ENCODE assay signal across 30 cellular contexts in genomic region chr2:112149194-112149593, GRCh38. TPM values are rescaled to one million over a fixed set of nuclear protein-coding genes. Genes with fewer than 3 reads are reported as not detected.
DNase-seq lines count a peak whose midpoint lies in the region; TF ChIP-seq lines count a peak whose summit lies in the region.
"Had no signal": no experiment of that assay in that cellular context is flagged by ENCODE, and none has a peak within 500 bp of the region (broad histone marks: within the 10 kb centered on the region; RNA-seq: fewer than 3 reads in every experiment).

No MANE protein-coding gene starts in this region.

- H3K4me3 Mint-ChIP-seq in activated CD4-positive, alpha-beta memory T cell treated with anti-CD3 and anti-CD28 coated beads, Interleukin-2, amount 10 ng/mL, durations not matched to agents 7 days and 5 days, result no peak overlapping the region
- peak overlapping the region; percentile 29 for H3K4me3 Mint-ChIP-seq in neural crest cell
- H3K4me3 Mint-ChIP-seq: activated CD8-positive, alpha-beta T cell treated with anti-CD3 and anti-CD28 coated beads for 36 hours; CD8-positive, alpha-beta T cell; H9; nephron had no signal

- no peaks in the 10 kb centered on the region for H3K36me3 ChIP-seq in testis (ENCODE audit: low read depth, missing control alignments)
- H3K36me3 ChIP-seq: lower lobe of right lung, MG63 had no signal

- H3K27ac ChIP-seq in testis, result no peak overlapping the region
- H3K27ac ChIP-seq: lower lobe of right lung, parathyroid adenoma, SK-N-MC had no signal

- POLR2A ChIA-PET in activated CD4-positive, alpha-beta memory T cell treated with anti-CD3 and anti-CD28 coated beads, Interleukin-2, amount 10 ng/mL, durations not matched to agents 7 days and 5 days (lab: Charles Lee), result interaction anchor here (1.7 kb wide), 1 partner anchor 12 kb away, joined by 4 read pairs; no protein-coding TSS in a partner anchor

- CTCF ChIA-PET in activated CD4-positive, alpha-beta memory T cell treated with anti-CD3 and anti-CD28 coated beads, Interleukin-2, amount 10 ng/mL, durations not matched to agents 7 days and 5 days (lab: Charles Lee), result no interaction called here

- no peak for TF ChIP-seq POLR2A in testis (IDR thresholded peaks at IDR 0.05)

- no peak overlapping the region for H3K4me3 ChIP-seq in testis
- H3K4me3 ChIP-seq: K562, lower lobe of right lung, MG63, SK-N-MC had no signal

- H3K4me1 ChIP-seq in testis, result no peaks in the 10 kb centered on the region
- H3K4me1 ChIP-seq: lower lobe of right lung, parathyroid adenoma had no signal

- TF ChIP-seq CTCF in neural crest cell (conservative IDR thresholded peaks at IDR 0.05), result no peak
- TF ChIP-seq CTCF in testis (IDR thresholded peaks at IDR 0.05), result no peak

- no peaks in the 10 kb centered on the region for H3K9me3 Mint-ChIP-seq in activated CD4-positive, alpha-beta memory T cell treated with anti-CD3 and anti-CD28 coated beads, Interleukin-2, amount 10 ng/mL, durations not matched to agents 7 days and 5 days
- H3K9me3 Mint-ChIP-seq in neural crest cell, result no peaks in the 10 kb centered on the region
- H3K9me3 Mint-ChIP-seq: activated CD8-positive, alpha-beta T cell treated with anti-CD3 and anti-CD28 coated beads for 36 hours; CD8-positive, alpha-beta T cell; H9; nephron had no signal

- peaks cover 2% of the 10 kb centered on the region for H3K4me1 Mint-ChIP-seq in activated CD4-positive, alpha-beta memory T cell treated with anti-CD3 and anti-CD28 coated beads, Interleukin-2, amount 10 ng/mL, durations not matched to agents 7 days and 5 days
- peaks cover 55% of the 10 kb centered on the region for H3K4me1 Mint-ChIP-seq in neural crest cell

- peaks cover 6% of the 10 kb centered on the region for H3K27me3 Mint-ChIP-seq in activated CD4-positive, alpha-beta memory T cell treated with anti-CD3 and anti-CD28 coated beads, Interleukin-2, amount 10 ng/mL, durations not matched to agents 7 days and 5 days
- no peaks in the 10 kb centered on the region for H3K27me3 Mint-ChIP-seq in neural crest cell (ENCODE audit: low read depth)
- H3K27me3 Mint-ChIP-seq: activated CD8-positive, alpha-beta T cell treated with anti-CD3 and anti-CD28 coated beads for 36 hours had no signal

- intact Hi-C loops in testis (cut with DNase I; ENCODE audit: low total_unique reads), result no loop called here

- no peaks in the 10 kb centered on the region for H3K9me3 ChIP-seq in testis
- H3K9me3 ChIP-seq: lower lobe of right lung, MG63 had no signal

- WGBS in testis, 2 donors, result 76 to 80% methylated on average over 1 to 5 of the region's 5 CpGs

- H3K36me3 Mint-ChIP-seq in activated CD4-positive, alpha-beta memory T cell treated with anti-CD3 and anti-CD28 coated beads, Interleukin-2, amount 10 ng/mL, durations not matched to agents 7 days and 5 days (ENCODE audit: low read depth), result no peaks in the 10 kb centered on the region
- H3K36me3 Mint-ChIP-seq in neural crest cell (ENCODE audit: low read depth), result peaks cover 15% of the 10 kb centered on the region
- H3K36me3 Mint-ChIP-seq: CD8-positive, alpha-beta T cell had no signal

- no peak overlapping the region for H3K27ac Mint-ChIP-seq in activated CD4-positive, alpha-beta memory T cell treated with anti-CD3 and anti-CD28 coated beads, Interleukin-2, amount 10 ng/mL, durations not matched to agents 7 days and 5 days
- no peak overlapping the region for H3K27ac Mint-ChIP-seq in neural crest cell (ENCODE audit: unreplicated experiment)
- H3K27ac Mint-ChIP-seq: activated CD8-positive, alpha-beta T cell treated with anti-CD3 and anti-CD28 coated beads for 36 hours; CD8-positive, alpha-beta T cell; H9 had no signal

- no peaks in the 10 kb centered on the region for H3K27me3 ChIP-seq in testis
- H3K27me3 ChIP-seq: MG63 had no signal

- peak; percentile 47 for DNase-seq in activated CD8-positive, alpha-beta memory T cell treated with anti-CD3 and anti-CD28 coated beads for 24 hours
- DNase-seq in activated CD8-positive, alpha-beta memory T cell treated with anti-CD3 and anti-CD28 coated beads, Interleukin-2, amount 50 U/mL, for 48 hours, result no peak
- DNase-seq in activated CD4-positive, alpha-beta memory T cell treated with anti-CD3 and anti-CD28 coated beads, Interleukin-2, amount 10 ng/mL, durations not matched to agents 7 days and 5 days, result peak; percentile 5
- DNase-seq in neural crest cell (ENCODE audit: low read depth, low spot score), result no peak
- peak; percentile 3 for DNase-seq in testis
- no peak for DNase-seq in activated CD4-positive, alpha-beta T cell treated with anti-CD3 and anti-CD28 coated beads for 1 hour
- DNase-seq in stimulated activated CD4-positive, alpha-beta T cell treated with anti-CD3 and anti-CD28 coated beads, Interleukin-2, amount 100 ng/mL, for 24 hours, result no peak
- DNase-seq in NOMO-1 treated with DMSO at 0.1 percent for 48 hours (lab: John Stamatoyannopoulos, UW; ENCODE audit: unreplicated experiment), result no peak
- DNase-seq: 8988T; activated CD8-positive, alpha-beta T cell treated with anti-CD3 and anti-CD28 coated beads for 36 hours; activated T-cell treated with anti-CD3 and anti-CD28 coated beads, Interleukin-2, amount 50 U/mL, for 1 hour; central memory CD4-positive, alpha-beta T cell; dermis blood vessel endothelial cell; DMS153; H9; islet precursor cell; lower lobe of right lung; MG63; NCI-H1417; NCI-H2081; NCI-H748 treated with DMSO at 0.1 percent for 48 hours; right cardiac atrium; stimulated activated CD4-positive, alpha-beta T cell treated with anti-CD3 and anti-CD28 coated beads, Interleukin-4, amount 100 ng/mL, for 4 hours; stimulated activated naive CD4-positive, alpha-beta T cell had no signal

RNA-seq across cellular contexts. Expression of gene FBLN7, which starts 11.0 kb away (rescaled TPM):
- total RNA-seq in activated CD4-positive, alpha-beta memory T cell treated with anti-CD3 and anti-CD28 coated beads, Interleukin-2, amount 10 ng/mL, durations not matched to agents 7 days and 5 days, result 1 to 10 TPM; 7.3 to 8.4 TPM
- total RNA-seq in neural crest cell (19.1 and 21.4 TPM in 2 replicates), testis (1 to 10 TPM in 1 of 2 donors, under 1 TPM in 1; 0.79 to 3.3 TPM)
- 3.1 TPM for polyA plus RNA-seq in testis (ENCODE audit: insufficient read depth, low read depth, low replicate concordance)
- total RNA-seq: astrocyte had no signal
- polyA plus RNA-seq: K562 had no signal

Comparison
In these comparisons a context has a peak if more than half of its experiments do, and no peak if none do; other contexts are left out.
1. DNase-seq: peak in activated CD8-positive, alpha-beta memory T cell treated with anti-CD3 and anti-CD28 coated beads for 24 hours (single experiment), activated CD4-positive, alpha-beta memory T cell treated with anti-CD3 and anti-CD28 coated beads, Interleukin-2, amount 10 ng/mL, durations not matched to agents 7 days and 5 days (single experiment) and testis (single experiment); none in activated CD8-positive, alpha-beta memory T cell treated with anti-CD3 and anti-CD28 coated beads, Interleukin-2, amount 50 U/mL, for 48 hours (single experiment), neural crest cell (single experiment), activated CD4-positive, alpha-beta T cell treated with anti-CD3 and anti-CD28 coated beads for 1 hour (single experiment), stimulated activated CD4-positive, alpha-beta T cell treated with anti-CD3 and anti-CD28 coated beads, Interleukin-2, amount 100 ng/mL, for 24 hours (0 of 2) and NOMO-1 treated with DMSO at 0.1 percent for 48 hours (single experiment).